In the genomic region with DNA sequence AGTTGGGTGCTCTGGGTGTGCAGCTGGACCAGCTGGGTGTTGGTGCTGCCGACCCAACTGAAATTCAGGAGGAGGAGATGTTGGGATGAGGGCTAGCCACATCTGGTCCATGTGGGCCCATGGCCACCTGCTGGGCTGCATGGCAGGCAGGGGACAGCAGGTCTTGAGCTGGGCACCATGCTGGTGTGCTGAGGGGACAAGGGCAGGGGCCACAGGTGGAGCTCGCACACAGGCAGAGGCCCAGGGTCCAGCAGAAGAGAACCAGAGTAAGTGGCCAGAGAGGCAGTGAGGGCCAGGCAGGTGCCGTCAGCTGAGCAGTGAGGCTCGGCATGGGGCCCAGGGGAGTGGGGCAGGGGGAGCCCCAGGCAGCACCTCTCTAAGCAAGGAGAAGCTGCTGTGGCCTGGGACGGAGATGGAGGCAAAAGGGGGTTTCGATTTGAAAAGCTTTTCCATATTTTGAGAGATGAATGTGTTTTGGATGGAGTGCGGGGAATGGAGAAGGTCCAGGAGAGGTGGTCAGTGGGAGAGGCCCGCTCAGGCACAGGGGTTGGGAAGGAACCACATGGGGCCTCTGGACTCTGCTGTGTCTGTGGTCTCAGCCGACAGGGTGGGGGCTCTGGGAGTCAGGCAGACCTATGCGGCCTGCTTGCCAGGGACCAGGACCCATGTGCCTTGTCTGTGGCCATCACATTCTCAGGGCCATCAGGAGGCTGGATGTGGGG, we compare ENCODE assay signal across 33 cellular contexts.
"Had no signal": no experiment of that assay in that cellular context is flagged by ENCODE, and none has a peak within 500 bp of the region (broad histone marks: within the 10 kb centered on the region; RNA-seq: fewer than 3 reads in every experiment).

No MANE protein-coding gene starts in this region.

- H3K4me3 Mint-ChIP-seq: activated CD4-positive, alpha-beta memory T cell treated with anti-CD3 and anti-CD28 coated beads for 36 hours; activated CD4-positive, alpha-beta T cell treated with anti-CD3 and anti-CD28 coated beads, Interleukin-2, amount 10 ng/mL, durations not matched to agents 24 days and 14 days; activated naive CD8-positive, alpha-beta T cell; effector memory CD8-positive, alpha-beta T cell; nephron progenitor cell; T-helper 1 cell treated with Interleukin-12 subunit alpha and Interleukin-12 subunit beta and Interleukin-4 antibody, amounts not matched to agents 30 μg/mL and 1 μg/mL, for 36 hours had no signal

- DNase-seq: activated CD4-positive, alpha-beta memory T cell treated with anti-CD3 and anti-CD28 coated beads for 36 hours; activated CD4-positive, alpha-beta T cell treated with anti-CD3 and anti-CD28 coated beads, Interleukin-2, amount 10 ng/mL, durations not matched to agents 24 days and 14 days; activated CD8-positive, alpha-beta memory T cell treated with anti-CD3 and anti-CD28 coated beads, Interleukin-2, amount 50 U/mL, for 4 hours; activated naive CD4-positive, alpha-beta T cell treated with Interleukin-2 at 50 U/mL for 16 hours; activated T-cell treated with anti-CD3 and anti-CD28 coated beads, Interleukin-2, amount 50 U/mL, for 48 hours; anterior cingulate cortex; body of pancreas; cerebellar nuclear complex; effector memory CD8-positive, alpha-beta T cell; erythroblast; gastrocnemius medialis; mesendoderm; mucosa of descending colon; nephron progenitor cell; SK-N-SH; stimulated activated CD4-positive, alpha-beta T cell treated with anti-CD3 and anti-CD28 coated beads, Interleukin-12 subunit alpha, Interleukin-12 subunit beta, amount 100 ng/mL, for 4 hours; stimulated activated CD4-positive, alpha-beta T cell treated with anti-CD3 and anti-CD28 coated beads, Interleukin-4, amount 100 ng/mL, for 1 hour; stimulated activated naive CD8-positive, alpha-beta T cell treated with anti-CD3 and anti-CD28 coated beads, Interleukin-15, Interleukin-2, amounts not matched to agents 100 U/mL and 50 U/mL, for 24 hours; SW 1271; T-helper 9 cell; testis; transverse colon had no signal

- H2AFZ ChIP-seq: hepatocyte, parathyroid adenoma had no signal

- H3K9me3 ChIP-seq: body of pancreas, gastrocnemius medialis, mucosa of descending colon, SK-N-SH, testis, transverse colon had no signal

- H3K4me3 ChIP-seq: body of pancreas, coronary artery, dorsolateral prefrontal cortex, gastrocnemius medialis, hepatocyte, lung, mucosa of descending colon, testis, transverse colon had no signal

- H3K27me3 Mint-ChIP-seq: activated CD4-positive, alpha-beta memory T cell treated with anti-CD3 and anti-CD28 coated beads for 36 hours; activated CD4-positive, alpha-beta T cell treated with anti-CD3 and anti-CD28 coated beads, Interleukin-2, amount 10 ng/mL, durations not matched to agents 24 days and 14 days; activated naive CD8-positive, alpha-beta T cell; effector memory CD8-positive, alpha-beta T cell had no signal

- H3K4me2 ChIP-seq: hepatocyte, SK-N-SH had no signal

- H3K9ac ChIP-seq: parathyroid adenoma, SK-N-SH had no signal

- H3K36me3 ChIP-seq: gastrocnemius medialis, transverse colon had no signal

- H3K27ac Mint-ChIP-seq: activated CD4-positive, alpha-beta memory T cell treated with anti-CD3 and anti-CD28 coated beads for 36 hours; activated CD4-positive, alpha-beta T cell treated with anti-CD3 and anti-CD28 coated beads, Interleukin-2, amount 10 ng/mL, durations not matched to agents 24 days and 14 days; activated naive CD8-positive, alpha-beta T cell; activated T-helper 2 cell treated with anti-CD3 and anti-CD28 coated beads, Interferon-gamma antibody, Interleukin-2, Interleukin-4, amounts not matched to agents 10 μg/mL and 5 μg/mL and 100 μg/mL, durations not matched to agents 14 hours and 24 hours and 36 hours; effector memory CD8-positive, alpha-beta T cell; nephron progenitor cell; T-helper 1 cell treated with Interleukin-12 subunit alpha and Interleukin-12 subunit beta and Interleukin-4 antibody, amounts not matched to agents 30 μg/mL and 1 μg/mL, for 36 hours had no signal

- H3K4me1 ChIP-seq: body of pancreas, parathyroid adenoma, testis, transverse colon had no signal

- H3K9me3 Mint-ChIP-seq: activated CD4-positive, alpha-beta memory T cell treated with anti-CD3 and anti-CD28 coated beads for 36 hours; activated CD4-positive, alpha-beta T cell treated with anti-CD3 and anti-CD28 coated beads, Interleukin-2, amount 10 ng/mL, durations not matched to agents 24 days and 14 days; activated T-helper 2 cell treated with anti-CD3 and anti-CD28 coated beads, Interferon-gamma antibody, Interleukin-2, Interleukin-4, amounts not matched to agents 10 μg/mL and 5 μg/mL and 100 μg/mL, durations not matched to agents 14 hours and 24 hours and 36 hours; effector memory CD8-positive, alpha-beta T cell; nephron progenitor cell; T-helper 1 cell treated with Interleukin-12 subunit alpha and Interleukin-12 subunit beta and Interleukin-4 antibody, amounts not matched to agents 30 μg/mL and 1 μg/mL, for 36 hours had no signal

- H3K36me3 Mint-ChIP-seq: activated naive CD8-positive, alpha-beta T cell had no signal

- H3K27ac ChIP-seq: body of pancreas, coronary artery, dorsolateral prefrontal cortex, gastrocnemius medialis, hepatocyte, parathyroid adenoma, testis, transverse colon, VCaP had no signal

- ATAC-seq: activated CD4-positive, CD25-positive, alpha-beta regulatory T cell treated with anti-CD3 and anti-CD28 coated beads, Interleukin-2, amount 50 U/mL, for 24 hours; body of pancreas; effector memory CD8-positive, alpha-beta T cell; gastrocnemius medialis; mucosa of descending colon; right cardiac atrium; stimulated activated naive CD8-positive, alpha-beta T cell treated with anti-CD3 and anti-CD28 coated beads, Interleukin-15, Interleukin-2, amounts not matched to agents 100 U/mL and 50 U/mL, for 24 hours had no signal

- H3K27me3 ChIP-seq: body of pancreas, dorsolateral prefrontal cortex, gastrocnemius medialis, hepatocyte, testis, transverse colon had no signal
